10 cellular contexts compared by ENCODE assay signal in the genomic region with DNA sequence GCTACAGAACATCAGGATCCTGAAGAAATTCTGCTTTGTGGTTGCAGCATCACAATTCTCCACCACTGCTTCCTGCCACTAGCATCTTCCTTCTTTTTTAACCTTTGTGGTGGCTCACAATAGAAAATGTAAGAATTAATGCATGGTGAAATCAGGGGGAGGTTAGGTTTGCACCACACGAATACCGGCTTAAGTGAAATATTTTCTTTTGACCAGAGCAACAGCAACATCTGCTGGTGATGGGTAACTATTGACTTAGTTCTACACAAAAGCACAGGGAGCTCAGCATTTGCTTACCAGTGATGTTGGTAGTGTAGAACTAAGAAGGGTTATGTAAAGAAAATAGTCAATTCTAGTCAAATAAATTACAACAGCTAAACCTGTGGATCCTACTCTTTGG.
DNase-seq lines count a peak whose midpoint lies in the region; ATAC-seq and TF ChIP-seq lines count a peak whose summit lies in the region.
"Had no signal": no experiment of that assay in that cellular context is flagged by ENCODE, and none has a peak within 500 bp of the region (broad histone marks: within the 10 kb centered on the region; RNA-seq: fewer than 3 reads in every experiment).

No MANE protein-coding gene starts in this region.

- no peak overlapping the region for H3K4me3 ChIP-seq in coronary artery
- H3K4me3 ChIP-seq: mucosa of descending colon, SJSA1 had no signal

- DNase-seq in D341Med (ENCODE audit: low spot score) (peak; percentile 62), SHP77 (lab: John Stamatoyannopoulos, UW) (peak; percentile 36 to 39), left cardiac atrium (no peak), kidney glomerular epithelial cell (lab: John Stamatoyannopoulos, UW) (no peak), NCI-H2029 treated with DMSO at 0.1 percent for 48 hours (lab: John Stamatoyannopoulos, UW) (no peak), coronary artery (ENCODE audit: low spot score) (no peak)

- TF ChIP-seq CTCF in coronary artery (IDR thresholded peaks at IDR 0.05) = no peak

- H3K27ac ChIP-seq in coronary artery = no peak overlapping the region
- H3K27ac ChIP-seq: SJSA1 had no signal

- intact Hi-C loops in left cardiac atrium (cut with DNase I) = no loop called here

- ATAC-seq in GM18909 (IDR thresholded peaks at IDR 0.05; ENCODE audit: poor library complexity, unreplicated experiment) (peak; percentile 64), HG03558 (IDR thresholded peaks at IDR 0.05; ENCODE audit: extremely low read depth, unreplicated experiment) (peak; percentile 70), left cardiac atrium (peak; percentile 36 to 50)
- ATAC-seq: mucosa of descending colon had no signal

Comparison
In these comparisons a context has a peak if more than half of its experiments do, and no peak if none do; other contexts are left out.
1. DNase-seq: peak in D341Med (single experiment) and SHP77 (2 of 2); none in left cardiac atrium (single experiment), kidney glomerular epithelial cell (single experiment), NCI-H2029 treated with DMSO at 0.1 percent for 48 hours (single experiment) and coronary artery (single experiment).
2. Peak in every context shown above with its lines, with median percentiles within 50 percentile points of each other: ATAC-seq.